9 cellular contexts compared by ENCODE assay signal in the genomic region with DNA sequence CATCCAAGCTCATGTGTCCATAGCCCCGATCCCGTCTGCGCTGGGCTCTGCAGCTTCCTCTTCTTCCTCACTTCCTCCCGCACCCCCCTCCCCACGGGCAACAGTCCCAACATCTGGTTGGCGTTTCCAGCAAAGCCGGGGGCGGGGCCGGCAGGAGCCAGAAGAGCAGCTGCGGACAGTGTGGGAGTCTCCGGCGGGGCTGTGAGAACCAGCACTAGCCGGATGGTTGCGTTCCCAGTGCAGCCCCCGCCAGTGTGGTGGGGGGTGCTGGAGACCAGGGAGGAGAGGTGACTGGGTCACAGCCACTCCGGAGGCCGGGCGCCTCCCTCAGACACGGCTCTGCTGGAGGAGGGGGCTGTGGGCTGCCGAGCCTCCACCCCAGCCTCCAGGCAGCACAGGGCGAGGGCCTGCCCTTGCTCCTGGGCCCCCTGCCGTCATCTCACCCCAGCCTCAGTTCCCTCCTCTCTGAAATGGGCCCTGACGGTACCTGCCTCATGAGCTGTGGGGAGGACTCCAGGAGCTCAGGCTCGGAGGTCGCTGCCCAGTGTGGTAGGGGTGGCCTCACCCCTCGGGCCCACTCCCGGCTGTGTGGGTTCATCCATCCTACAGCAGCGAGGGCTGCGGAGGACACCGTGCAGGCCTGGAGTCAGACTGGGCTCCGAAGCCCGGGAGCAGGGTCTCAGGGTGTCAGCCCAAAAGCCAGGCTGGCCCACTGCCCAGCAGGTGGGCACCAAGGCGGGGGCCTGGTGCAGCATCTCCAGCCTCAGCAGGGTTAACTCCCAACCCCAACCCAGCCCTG. TPM values are rescaled to one million over a fixed set of nuclear protein-coding genes. Genes with fewer than 3 reads are reported as not detected.
DNase-seq lines count a peak whose midpoint lies in the region; FAIRE-seq and TF ChIP-seq lines count a peak whose summit lies in the region.
"Had no signal": no experiment of that assay in that cellular context is flagged by ENCODE, and none has a peak within 500 bp of the region (broad histone marks: within the 10 kb centered on the region; RNA-seq: fewer than 3 reads in every experiment).

No MANE protein-coding gene starts in this region.

- peaks cover 15% of the 10 kb centered on the region for H3K4me1 Mint-ChIP-seq in astrocyte (ENCODE audit: low read depth, unreplicated experiment)

- H3K9me3 ChIP-seq in HUES64 (ENCODE audit: insufficient read depth, low read depth, low read length) = no peaks in the 10 kb centered on the region
- no peaks in the 10 kb centered on the region for H3K9me3 ChIP-seq in astrocyte (ENCODE audit: insufficient read depth, low read depth, low read length)
- H3K9me3 ChIP-seq in stomach = no peaks in the 10 kb centered on the region
- H3K9me3 ChIP-seq: prostate gland had no signal

- H3K27ac ChIP-seq in HUES64 (ENCODE audit: low read depth, low read length) (peak overlapping the region; percentile 97), astrocyte (ENCODE audit: low read depth, low read length) (no peak overlapping the region), stomach (no peak overlapping the region)
- H3K27ac ChIP-seq: prostate gland had no signal

- FAIRE-seq in astrocyte (lab: Jason Lieb, UNC) (no peak), H54 (lab: Jason Lieb, UNC) (no peak)

- H3K4me3 ChIP-seq in HUES64 (ENCODE audit: low read length) = peak overlapping the region; percentile 37
- H3K4me3 ChIP-seq in astrocyte (ENCODE audit: insufficient read depth, low read depth, low read length) = no peak overlapping the region
- no peak overlapping the region for H3K4me3 ChIP-seq in stomach
- H3K4me3 ChIP-seq: prostate gland had no signal

- no peaks in the 10 kb centered on the region for H3K79me2 ChIP-seq in astrocyte (ENCODE audit: insufficient read depth, low read length)

- no peaks in the 10 kb centered on the region for H4K20me1 ChIP-seq in astrocyte (ENCODE audit: insufficient read depth, low read length)

- no peaks in the 10 kb centered on the region for H3K36me3 Mint-ChIP-seq in astrocyte (ENCODE audit: low read depth, unreplicated experiment)

- peaks cover 18% of the 10 kb centered on the region; the same call in 1 of the 2 replicates for H3K4me1 ChIP-seq in HUES64 (ENCODE audit: insufficient read depth, low read length)
- peaks cover 17% of the 10 kb centered on the region for H3K4me1 ChIP-seq in astrocyte (ENCODE audit: insufficient read depth, low read length)
- peaks cover 16 to 55% (median 45%) of the 10 kb centered on the region in 4 donors for H3K4me1 ChIP-seq in stomach
- H3K4me1 ChIP-seq: prostate gland had no signal

- no peak for TF ChIP-seq POLR2A in stomach (IDR thresholded peaks at IDR 0.05)
- no peak for TF ChIP-seq POLR2A in H54 (IDR thresholded peaks at IDR 0.05; ENCODE audit: low read depth, low read length)

- H3K27me3 ChIP-seq in HUES64 (ENCODE audit: insufficient read depth, low read length) (no peaks in the 10 kb centered on the region), astrocyte (ENCODE audit: insufficient read depth, low read length) (no peaks in the 10 kb centered on the region), stomach (peaks cover 0 to 13% (median 13%) of the 10 kb centered on the region in 3 donors)

- peak overlapping the region; percentile 47 for H2AFZ ChIP-seq in astrocyte (ENCODE audit: low read depth, low read length)

- TF ChIP-seq EP300 in stomach (IDR thresholded peaks at IDR 0.05) = no peak

- H3K9ac ChIP-seq in HUES64 (ENCODE audit: low read depth, low read length) (peak overlapping the region; percentile 53), astrocyte (ENCODE audit: low read length) (peak overlapping the region; percentile 38)

- H3K27ac Mint-ChIP-seq in astrocyte (ENCODE audit: unreplicated experiment) = no peak overlapping the region

- peaks cover 9% of the 10 kb centered on the region for H3K27me3 Mint-ChIP-seq in astrocyte (ENCODE audit: low read depth, unreplicated experiment)

- DNase-seq in astrocyte (ENCODE audit: low read depth) (no peak), islet precursor cell (peak; percentile 87), stomach (peak; percentile 31), germinal center (ENCODE audit: low spot score) (no peak), H54 (ENCODE audit: insufficient read length, low spot score) (no peak), NCI-H187 (lab: John Stamatoyannopoulos, UW) (no peak)
- DNase-seq in activated naive CD4-positive, alpha-beta T cell treated with Interleukin-2 at 50 U/mL for 16 hours = no peak

- H3K36me3 ChIP-seq in HUES64 (ENCODE audit: insufficient read depth, low read length) (no peaks in the 10 kb centered on the region), astrocyte (ENCODE audit: insufficient read depth, low read length) (no peaks in the 10 kb centered on the region), stomach (no peaks in the 10 kb centered on the region)
- H3K36me3 ChIP-seq: prostate gland had no signal

- TF ChIP-seq CTCF in astrocyte (IDR thresholded peaks at IDR 0.05; ENCODE audit: insufficient read depth, low read depth, low read length) = no peak
- TF ChIP-seq CTCF in stomach (IDR thresholded peaks at IDR 0.05) = no peak

- H3K4me2 ChIP-seq in astrocyte (ENCODE audit: low read length) = peak overlapping the region; percentile 43

- H3K4me3 Mint-ChIP-seq in astrocyte (ENCODE audit: unreplicated experiment) = no peak overlapping the region

- WGBS in HUES64 = 8% methylated on average over 33 of the region's 33 CpGs
- 21 to 39% (median 34%) methylated on average over 14 to 33 of the region's 33 CpGs for WGBS in stomach, 5 donors

- intact Hi-C loops in stomach (cut with DNase I; ENCODE audit: low total_unique reads) = no loop called here

- H3K9me3 Mint-ChIP-seq in astrocyte (ENCODE audit: unreplicated experiment) = peaks cover 6% of the 10 kb centered on the region

RNA-seq across cellular contexts. Expression of gene NOTCH1, which starts 41.5 kb away (rescaled TPM):
- 19.0 TPM for polyA plus RNA-seq in HUES64 (2013, experiment 1 of 2)
- 21.8 TPM for polyA plus RNA-seq in HUES64 (2013, experiment 2 of 2)
- total RNA-seq in astrocyte (34.1 and 35.5 TPM in 2 replicates), stomach (100 to 1,000 TPM in 1 of 5 donors, 10 to 100 TPM in 4; 18.4 to 338 (median 62.5) TPM)
- polyA plus RNA-seq in stomach = 1 to 10 TPM; 1.4 to 7.9 (median 2.3) TPM

Comparison
In these comparisons a context has a peak if more than half of its experiments do, and no peak if none do; other contexts are left out.
1. DNase-seq: peak in islet precursor cell (single experiment) and stomach (single experiment); none in astrocyte (single experiment), activated naive CD4-positive, alpha-beta T cell treated with Interleukin-2 at 50 U/mL for 16 hours (single experiment), germinal center (single experiment), H54 (single experiment) and NCI-H187 (0 of 2).